1 cellular context compared by ENCODE assay signal in the genomic region with DNA sequence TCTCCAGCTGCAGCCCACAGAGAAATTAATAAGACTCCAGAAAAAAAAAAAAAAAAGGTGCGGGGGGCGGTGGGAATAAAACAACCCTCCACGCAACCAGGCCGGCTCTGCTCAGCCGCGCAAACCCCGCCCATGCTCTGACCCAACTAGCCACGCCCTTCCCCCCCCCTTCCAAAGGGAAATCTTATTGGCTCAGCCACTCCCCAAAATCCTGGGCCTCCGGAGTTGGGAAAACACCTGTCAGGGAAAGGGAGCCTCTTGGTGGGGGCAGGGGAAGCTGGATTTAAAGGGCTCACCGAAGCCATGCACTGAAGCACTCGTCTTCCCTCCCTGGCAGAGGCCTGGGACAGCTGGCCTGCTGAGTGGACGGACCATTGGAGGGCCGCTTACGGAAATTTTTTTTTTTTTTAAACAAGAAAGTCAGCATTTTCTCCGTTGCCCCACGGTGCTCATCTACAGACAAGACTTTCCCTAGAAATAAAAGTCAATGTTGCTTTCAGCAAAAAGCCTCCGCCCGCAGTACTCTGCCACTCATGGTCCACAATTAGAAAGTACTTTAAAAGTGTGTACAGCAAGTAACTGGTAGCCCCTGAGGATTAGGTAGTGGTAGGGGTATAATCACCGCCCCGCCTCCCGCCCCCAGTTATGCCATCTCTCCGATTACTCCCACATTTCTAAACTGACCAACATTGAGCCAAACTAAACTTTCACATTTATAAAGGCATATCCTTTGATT.
A peak's percentile ranks its signal among the peaks of the same experiment; 100 is the strongest.
TF ChIP-seq lines count a peak whose summit lies in the region.

No MANE protein-coding gene starts in this region.

TF ChIP-seq in HEK293, 187 proteins besides CTCF, POLR2A, EP300 and RAD21 (continued from another document):
- TF ChIP-seq, protein P1, sequence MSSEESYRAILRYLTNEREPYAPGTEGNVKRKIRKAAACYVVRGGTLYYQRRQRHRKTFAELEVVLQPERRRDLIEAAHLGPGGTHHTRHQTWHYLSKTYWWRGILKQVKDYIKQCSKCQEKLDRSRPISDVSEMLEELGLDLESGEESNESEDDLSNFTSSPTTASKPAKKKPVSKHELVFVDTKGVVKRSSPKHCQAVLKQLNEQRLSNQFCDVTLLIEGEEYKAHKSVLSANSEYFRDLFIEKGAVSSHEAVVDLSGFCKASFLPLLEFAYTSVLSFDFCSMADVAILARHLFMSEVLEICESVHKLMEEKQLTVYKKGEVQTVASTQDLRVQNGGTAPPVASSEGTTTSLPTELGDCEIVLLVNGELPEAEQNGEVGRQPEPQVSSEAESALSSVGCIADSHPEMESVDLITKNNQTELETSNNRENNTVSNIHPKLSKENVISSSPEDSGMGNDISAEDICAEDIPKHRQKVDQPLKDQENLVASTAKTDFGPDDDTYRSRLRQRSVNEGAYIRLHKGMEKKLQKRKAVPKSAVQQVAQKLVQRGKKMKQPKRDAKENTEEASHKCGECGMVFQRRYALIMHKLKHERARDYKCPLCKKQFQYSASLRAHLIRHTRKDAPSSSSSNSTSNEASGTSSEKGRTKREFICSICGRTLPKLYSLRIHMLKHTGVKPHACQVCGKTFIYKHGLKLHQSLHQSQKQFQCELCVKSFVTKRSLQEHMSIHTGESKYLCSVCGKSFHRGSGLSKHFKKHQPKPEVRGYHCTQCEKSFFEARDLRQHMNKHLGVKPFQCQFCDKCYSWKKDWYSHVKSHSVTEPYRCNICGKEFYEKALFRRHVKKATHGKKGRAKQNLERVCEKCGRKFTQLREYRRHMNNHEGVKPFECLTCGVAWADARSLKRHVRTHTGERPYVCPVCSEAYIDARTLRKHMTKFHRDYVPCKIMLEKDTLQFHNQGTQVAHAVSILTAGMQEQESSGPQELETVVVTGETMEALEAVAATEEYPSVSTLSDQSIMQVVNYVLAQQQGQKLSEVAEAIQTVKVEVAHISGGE (tag by site-specific recombination; conservative IDR thresholded peaks at IDR 0.05; ENCODE audit: low read depth), result 0 out of 2 replicates have a peak, but pooled peaks have one; percentile 12
- TF ChIP-seq PRDM1 (tag by site-specific recombination; IDR thresholded peaks at IDR 0.05) (peak; percentile 81; the same call in 1 of the 2 replicates), ZNF555 (tag by site-specific recombination; conservative IDR thresholded peaks at IDR 0.05) (no peak)
- TF ChIP-seq, protein P2, sequence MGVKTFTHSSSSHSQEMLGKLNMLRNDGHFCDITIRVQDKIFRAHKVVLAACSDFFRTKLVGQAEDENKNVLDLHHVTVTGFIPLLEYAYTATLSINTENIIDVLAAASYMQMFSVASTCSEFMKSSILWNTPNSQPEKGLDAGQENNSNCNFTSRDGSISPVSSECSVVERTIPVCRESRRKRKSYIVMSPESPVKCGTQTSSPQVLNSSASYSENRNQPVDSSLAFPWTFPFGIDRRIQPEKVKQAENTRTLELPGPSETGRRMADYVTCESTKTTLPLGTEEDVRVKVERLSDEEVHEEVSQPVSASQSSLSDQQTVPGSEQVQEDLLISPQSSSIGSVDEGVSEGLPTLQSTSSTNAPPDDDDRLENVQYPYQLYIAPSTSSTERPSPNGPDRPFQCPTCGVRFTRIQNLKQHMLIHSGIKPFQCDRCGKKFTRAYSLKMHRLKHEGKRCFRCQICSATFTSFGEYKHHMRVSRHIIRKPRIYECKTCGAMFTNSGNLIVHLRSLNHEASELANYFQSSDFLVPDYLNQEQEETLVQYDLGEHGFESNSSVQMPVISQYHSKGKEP (tag by site-specific recombination; IDR thresholded peaks at IDR 0.05), result no peak
